In genomic region chr11:71203681-71204080, GRCh38 we compare ENCODE assay signal across 1 cellular context.
TF ChIP-seq lines count a peak whose summit lies in the region.

No MANE protein-coding gene starts in this region.

TF ChIP-seq in H1, 55 proteins besides CTCF, POLR2A, EP300 and RAD21:
- no peak for TF ChIP-seq CREB1 (IDR thresholded peaks at IDR 0.05)
- no peak for TF ChIP-seq BRCA1 (IDR thresholded peaks at IDR 0.05; ENCODE audit: low read depth, low read length)
- TF ChIP-seq ATF3 (IDR thresholded peaks at IDR 0.05; ENCODE audit: insufficient read depth, low read depth, low read length): no peak
- no peak for TF ChIP-seq JUN (IDR thresholded peaks at IDR 0.05; ENCODE audit: low read depth, low read length)
- TF ChIP-seq RFX5 (IDR thresholded peaks at IDR 0.05; ENCODE audit: borderline replicate concordance, low read depth, low read length): no peak
- TF ChIP-seq EZH2 (IDR thresholded peaks at IDR 0.05; ENCODE audit: low read depth, low read length, severe bottlenecking): no peak
- TF ChIP-seq HDAC6 (IDR thresholded peaks at IDR 0.05; ENCODE audit: low read depth, low read length): no peak
- no peak for TF ChIP-seq CBX8 (IDR thresholded peaks at IDR 0.05; ENCODE audit: borderline replicate concordance, low read depth, low read length)
- TF ChIP-seq ASH2L (IDR thresholded peaks at IDR 0.05; ENCODE audit: low read length): no peak
- no peak for TF ChIP-seq GABPA (IDR thresholded peaks at IDR 0.05; ENCODE audit: borderline replicate concordance, insufficient read depth, low read length)
- TF ChIP-seq SP4 (IDR thresholded peaks at IDR 0.05; ENCODE audit: low read length): no peak
- no peak for TF ChIP-seq CHD1 (IDR thresholded peaks at IDR 0.05; ENCODE audit: low read depth, low read length)
- no peak for TF ChIP-seq POU5F1 (IDR thresholded peaks at IDR 0.05; ENCODE audit: low read depth, low read length)
- no peak for TF ChIP-seq TAF1 (IDR thresholded peaks at IDR 0.05; ENCODE audit: low read depth, low read length)
- TF ChIP-seq CHD7 (IDR thresholded peaks at IDR 0.05; ENCODE audit: insufficient replicate concordance, low read length): no peak
TF ChIP-seq in H1: peak in this region for 0.
